In genomic region chr11:128761339-128761738, GRCh38 we compare ENCODE assay signal across 26 cellular contexts.
DNase-seq lines count a peak whose midpoint lies in the region; ATAC-seq and TF ChIP-seq lines count a peak whose summit lies in the region.
"Had no signal": no experiment of that assay in that cellular context is flagged by ENCODE, and none has a peak within 500 bp of the region (broad histone marks: within the 10 kb centered on the region; RNA-seq: fewer than 3 reads in every experiment).

No MANE protein-coding gene starts in this region.

- no peak overlapping the region for H3K9ac ChIP-seq in GM23248

- H3K27me3 ChIP-seq in Caco-2 (replicated peaks; ENCODE audit: control insufficient read depth, insufficient read depth, low read length) (0 out of 2 replicates have a peak, but pooled peaks cover 2% of the 10 kb centered on the region), GM23248 (replicated peaks; ENCODE audit: insufficient read depth) (no peaks in the 10 kb centered on the region)
- H3K27me3 ChIP-seq: gastrocnemius medialis, pancreas, uterus had no signal

- no peaks in the 10 kb centered on the region for H3K9me2 ChIP-seq in GM23248 (ENCODE audit: insufficient read depth)

- H3K79me2 ChIP-seq in GM23248 (ENCODE audit: insufficient read depth) = peaks cover 7% of the 10 kb centered on the region; the same call in 1 of the 2 replicates

- H3K27me3 Mint-ChIP-seq in activated naive CD8-positive, alpha-beta T cell = no peaks in the 10 kb centered on the region
- no peaks in the 10 kb centered on the region for H3K27me3 Mint-ChIP-seq in activated naive CD8-positive, alpha-beta T cell treated with anti-CD3 and anti-CD28 coated beads, Interleukin-2, amount 50 U/mL, for 24 hours
- H3K27me3 Mint-ChIP-seq in activated B cell treated with CpG ODN at 0.5 μM for 24 hours (no peaks in the 10 kb centered on the region), endothelial cell (ENCODE audit: unreplicated experiment) (peaks cover 9% of the 10 kb centered on the region), Caco-2 (ENCODE audit: insufficient read depth, unreplicated experiment) (peaks cover 12% of the 10 kb centered on the region)
- no peaks in the 10 kb centered on the region for H3K27me3 Mint-ChIP-seq in stimulated activated naive B cell treated with anti-CD40 and anti-IgM and Interleukin-4, amounts not matched to agents 10 μg/mL and 1 μg/mL and 100 μg/mL, for 72 hours

- intact Hi-C loops in activated B cell treated with CpG ODN at 0.5 μM for 24 hours (cut with micrococcal nuclease) = no loop called here
- intact Hi-C loops in Caco-2 (cut with micrococcal nuclease; ENCODE audit: unreplicated experiment) = no loop called here

- TF ChIP-seq CTCF in activated B cell treated with CpG ODN at 0.5 μM for 24 hours (IDR thresholded peaks at IDR 0.05) = no peak
- no peak for TF ChIP-seq CTCF in endothelial cell (IDR thresholded peaks at IDR 0.05; ENCODE audit: unreplicated experiment)
- no peak for TF ChIP-seq CTCF in Caco-2 (IDR thresholded peaks at IDR 0.05; ENCODE audit: insufficient read depth in 1 of 2, low read depth in 1 of 2, low read length in 1 of 2, severe bottlenecking in 1 of 2, unreplicated experiment in 1 of 2)

- no peak overlapping the region for H3K4me3 Mint-ChIP-seq in activated naive CD8-positive, alpha-beta T cell
- H3K4me3 Mint-ChIP-seq in activated naive CD8-positive, alpha-beta T cell treated with anti-CD3 and anti-CD28 coated beads, Interleukin-2, amount 50 U/mL, for 24 hours = no peak overlapping the region
- H3K4me3 Mint-ChIP-seq in activated B cell treated with CpG ODN at 0.5 μM for 24 hours (no peak overlapping the region), endothelial cell (ENCODE audit: unreplicated experiment) (peak overlapping the region; percentile 4), Caco-2 (ENCODE audit: unreplicated experiment) (no peak overlapping the region)
- H3K4me3 Mint-ChIP-seq in stimulated activated naive B cell treated with anti-CD40 and anti-IgM and Interleukin-4, amounts not matched to agents 10 μg/mL and 1 μg/mL and 100 μg/mL, for 72 hours = no peak overlapping the region
- H3K4me3 Mint-ChIP-seq: activated naive CD4-positive, alpha-beta T cell treated with anti-CD3 and anti-CD28 coated beads for 36 hours had no signal

- H3K4me1 ChIP-seq in Caco-2 = no peaks in the 10 kb centered on the region
- peaks cover 22% of the 10 kb centered on the region for H3K4me1 ChIP-seq in GM23248 (ENCODE audit: insufficient read depth)
- H3K4me1 ChIP-seq: uterus had no signal

- no peaks in the 10 kb centered on the region for H3K9me3 Mint-ChIP-seq in activated naive CD8-positive, alpha-beta T cell (ENCODE audit: low read depth)
- H3K9me3 Mint-ChIP-seq in activated naive CD8-positive, alpha-beta T cell treated with anti-CD3 and anti-CD28 coated beads, Interleukin-2, amount 50 U/mL, for 24 hours = no peaks in the 10 kb centered on the region
- H3K9me3 Mint-ChIP-seq in activated B cell treated with CpG ODN at 0.5 μM for 24 hours (no peaks in the 10 kb centered on the region), endothelial cell (ENCODE audit: unreplicated experiment) (no peaks in the 10 kb centered on the region), Caco-2 (ENCODE audit: unreplicated experiment) (no peaks in the 10 kb centered on the region)
- H3K9me3 Mint-ChIP-seq in stimulated activated naive B cell treated with anti-CD40 and anti-IgM and Interleukin-4, amounts not matched to agents 10 μg/mL and 1 μg/mL and 100 μg/mL, for 72 hours = peaks cover 3% of the 10 kb centered on the region in 2 donors
- H3K9me3 Mint-ChIP-seq: activated naive CD4-positive, alpha-beta T cell treated with anti-CD3 and anti-CD28 coated beads for 36 hours had no signal

- no peak for DNase-seq in activated naive CD8-positive, alpha-beta T cell treated with anti-CD3 and anti-CD28 coated beads, Interleukin-2, amount 50 U/mL, for 24 hours
- DNase-seq in activated B cell treated with CpG ODN at 0.5 μM for 24 hours (no peak), endothelial cell (ENCODE audit: low spot score) (no peak), hepatic stellate cell (ENCODE audit: low spot score) (no peak), Caco-2 (no peak), GM23248 (no peak)
- no peak for DNase-seq in stimulated activated naive B cell treated with anti-CD40 and anti-IgM and Interleukin-4, amounts not matched to agents 10 μg/mL and 1 μg/mL and 100 μg/mL, for 72 hours
- DNase-seq: activated CD4-positive, alpha-beta T cell treated with anti-CD3 and anti-CD28 coated beads for 48 hours; activated naive CD4-positive, alpha-beta T cell treated with anti-CD3 and anti-CD28 coated beads for 36 hours; AML-193; amygdala; gastrocnemius medialis; hippocampal formation; KBM-7; lower lobe of right lung; mucosa of descending colon; NCI-H1105; NCI-H187 treated with DMSO at 0.1 percent for 48 hours; NCI-H2171 treated with DMSO at 0.1 percent for 48 hours; NCI-H510A; pancreas; SIG-M5; stimulated activated naive CD8-positive, alpha-beta T cell treated with anti-CD3 and anti-CD28 coated beads, Interleukin-15, Interleukin-2, amounts not matched to agents 100 U/mL and 50 U/mL, for 24 hours; uterus had no signal

- CTCF ChIA-PET in activated B cell treated with CpG ODN at 0.5 μM for 24 hours (lab: Charles Lee) = no interaction called here
- CTCF ChIA-PET in Caco-2 (lab: Charles Lee) = no interaction called here

- in situ Hi-C loops in GM23248 (cut with MboI) = no loop called here

- no TSS peak for BruUV-seq in Caco-2 (replicated peaks; lab: Mats Ljungman, UMichigan)

- peaks cover 7% of the 10 kb centered on the region for H3K36me3 Mint-ChIP-seq in activated naive CD8-positive, alpha-beta T cell
- H3K36me3 Mint-ChIP-seq in activated naive CD8-positive, alpha-beta T cell treated with anti-CD3 and anti-CD28 coated beads, Interleukin-2, amount 50 U/mL, for 24 hours (ENCODE audit: low read depth) = peaks cover 27% of the 10 kb centered on the region
- H3K36me3 Mint-ChIP-seq in activated B cell treated with CpG ODN at 0.5 μM for 24 hours (ENCODE audit: low read depth) = peaks cover 85% of the 10 kb centered on the region
- peaks cover 81% of the 10 kb centered on the region for H3K36me3 Mint-ChIP-seq in endothelial cell (ENCODE audit: low read depth, unreplicated experiment)
- H3K36me3 Mint-ChIP-seq in stimulated activated naive B cell treated with anti-CD40 and anti-IgM and Interleukin-4, amounts not matched to agents 10 μg/mL and 1 μg/mL and 100 μg/mL, for 72 hours = peaks cover 42 to 62% of the 10 kb centered on the region in 2 donors
- H3K36me3 Mint-ChIP-seq in Caco-2 (ENCODE audit: insufficient read depth, unreplicated experiment) = no peaks in the 10 kb centered on the region

- POLR2A ChIA-PET in activated B cell treated with CpG ODN at 0.5 μM for 24 hours (lab: Charles Lee) (no interaction called here), Caco-2 (lab: Charles Lee) (no interaction called here)

- H3K36me3 ChIP-seq in Caco-2 (ENCODE audit: control insufficient read depth, insufficient read depth, low read length) (no peaks in the 10 kb centered on the region), GM23248 (ENCODE audit: low read depth) (peaks cover 14% of the 10 kb centered on the region)
- H3K36me3 ChIP-seq: gastrocnemius medialis, pancreas, uterus had no signal

- H3F3A ChIP-seq in GM23248 (ENCODE audit: insufficient read depth) = peaks cover 34% of the 10 kb centered on the region

- peak overlapping the region; percentile 66 for H3K27ac Mint-ChIP-seq in activated naive CD8-positive, alpha-beta T cell
- H3K27ac Mint-ChIP-seq in activated naive CD8-positive, alpha-beta T cell treated with anti-CD3 and anti-CD28 coated beads, Interleukin-2, amount 50 U/mL, for 24 hours = no peak overlapping the region
- H3K27ac Mint-ChIP-seq in activated B cell treated with CpG ODN at 0.5 μM for 24 hours (peak overlapping the region; percentile 61), endothelial cell (ENCODE audit: unreplicated experiment) (no peak overlapping the region), Caco-2 (ENCODE audit: unreplicated experiment) (no peak overlapping the region)
- peak overlapping the region; percentile 84 for H3K27ac Mint-ChIP-seq in stimulated activated naive B cell treated with anti-CD40 and anti-IgM and Interleukin-4, amounts not matched to agents 10 μg/mL and 1 μg/mL and 100 μg/mL, for 72 hours
- H3K27ac Mint-ChIP-seq: activated naive CD4-positive, alpha-beta T cell treated with anti-CD3 and anti-CD28 coated beads for 36 hours had no signal

- H3K9me3 ChIP-seq in Caco-2 (no peaks in the 10 kb centered on the region), GM23248 (ENCODE audit: low read depth) (no peaks in the 10 kb centered on the region)
- H3K9me3 ChIP-seq: gastrocnemius medialis, lower lobe of right lung, mucosa of descending colon, pancreas, uterus had no signal

- 86 to 92% methylated on average over 4 of the region's 4 CpGs for WGBS in GM23248 (ENCODE audit: low coverage in 1 of 2, low lambda C conversion rate in 2 of 2, missing lambda C conversion rate in 2 of 2), 2 experiments

- H3K4me3 ChIP-seq in Caco-2 (ENCODE audit: low read depth, low read length) (no peak overlapping the region), GM23248 (no peak overlapping the region)
- H3K4me3 ChIP-seq: gastrocnemius medialis, lower lobe of right lung, mucosa of descending colon, pancreas, skin epidermis, uterus had no signal

- peaks cover 51% of the 10 kb centered on the region for H3K4me1 Mint-ChIP-seq in activated naive CD8-positive, alpha-beta T cell (ENCODE audit: low read depth)
- peaks cover 43% of the 10 kb centered on the region for H3K4me1 Mint-ChIP-seq in activated naive CD8-positive, alpha-beta T cell treated with anti-CD3 and anti-CD28 coated beads, Interleukin-2, amount 50 U/mL, for 24 hours
- H3K4me1 Mint-ChIP-seq in activated B cell treated with CpG ODN at 0.5 μM for 24 hours (peaks cover 40% of the 10 kb centered on the region), endothelial cell (ENCODE audit: unreplicated experiment) (peaks cover 45% of the 10 kb centered on the region), Caco-2 (ENCODE audit: low read depth, unreplicated experiment) (no peaks in the 10 kb centered on the region)
- peaks cover 35 to 43% of the 10 kb centered on the region in 2 donors for H3K4me1 Mint-ChIP-seq in stimulated activated naive B cell treated with anti-CD40 and anti-IgM and Interleukin-4, amounts not matched to agents 10 μg/mL and 1 μg/mL and 100 μg/mL, for 72 hours

- H3K27ac ChIP-seq in GM23248 = no peak overlapping the region
- H3K27ac ChIP-seq: gastrocnemius medialis, lower lobe of right lung, pancreas, skin epidermis, uterus had no signal

- ATAC-seq in activated naive CD8-positive, alpha-beta T cell treated with anti-CD3 and anti-CD28 coated beads, Interleukin-2, amount 50 U/mL, for 24 hours = no peak
- no peak for ATAC-seq in activated B cell treated with CpG ODN at 0.5 μM for 24 hours (ENCODE audit: low read depth)
- ATAC-seq in stimulated activated naive B cell treated with anti-CD40 and anti-IgM and Interleukin-4, amounts not matched to agents 10 μg/mL and 1 μg/mL and 100 μg/mL, for 72 hours (replicated peaks) = no peak
- ATAC-seq: gastrocnemius medialis; lower lobe of right lung; mucosa of descending colon; pancreas; stimulated activated naive CD8-positive, alpha-beta T cell treated with anti-CD3 and anti-CD28 coated beads, Interleukin-15, Interleukin-2, amounts not matched to agents 100 U/mL and 50 U/mL, for 24 hours had no signal

- no peak overlapping the region for H2AFZ ChIP-seq in GM23248

- no peak overlapping the region for H3K4me2 ChIP-seq in GM23248 (ENCODE audit: unreplicated experiment)

- no peaks in the 10 kb centered on the region for H4K20me1 ChIP-seq in GM23248 (ENCODE audit: insufficient read depth)

Comparison
In these comparisons a context has a peak if more than half of its experiments do, and no peak if none do; other contexts are left out.
1. H3K27ac Mint-ChIP-seq: peak in activated naive CD8-positive, alpha-beta T cell (single experiment), activated B cell treated with CpG ODN at 0.5 μM for 24 hours (single experiment) and stimulated activated naive B cell treated with anti-CD40 and anti-IgM and Interleukin-4, amounts not matched to agents 10 μg/mL and 1 μg/mL and 100 μg/mL, for 72 hours (single experiment); none in activated naive CD8-positive, alpha-beta T cell treated with anti-CD3 and anti-CD28 coated beads, Interleukin-2, amount 50 U/mL, for 24 hours (single experiment), endothelial cell (single experiment) and Caco-2 (single experiment).